ENCODE assay signal across 13 cellular contexts in the genomic region with DNA sequence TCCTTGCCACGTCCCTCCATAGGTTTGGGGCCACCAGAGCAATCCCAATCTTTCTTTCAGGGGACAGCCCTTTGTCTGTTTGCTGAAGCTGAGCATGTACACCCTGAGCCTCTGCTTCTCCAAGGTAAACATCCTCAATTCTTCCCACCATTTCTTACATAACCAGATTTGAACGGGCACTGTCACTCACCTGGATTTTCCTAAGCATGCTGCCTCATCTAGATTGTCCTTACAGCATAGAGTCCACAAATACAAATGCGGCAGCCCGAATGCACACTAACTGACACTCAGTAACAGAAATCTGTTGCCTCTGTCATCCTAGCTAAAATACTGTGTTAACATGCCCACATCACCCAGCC.
"Had no signal": no experiment of that assay in that cellular context is flagged by ENCODE, and none has a peak within 500 bp of the region (broad histone marks: within the 10 kb centered on the region; RNA-seq: fewer than 3 reads in every experiment).

No MANE protein-coding gene starts in this region.

- H3K36me3 Mint-ChIP-seq: stimulated activated effector memory CD8-positive, alpha-beta T cell treated with anti-CD3 and anti-CD28 coated beads, Interleukin-12 subunit alpha, Interleukin-12 subunit beta, amount 100 ng/mL, for 72 hours had no signal

- H3K27me3 Mint-ChIP-seq: activated CD4-positive, alpha-beta memory T cell treated with anti-CD3 and anti-CD28 coated beads, Interleukin-2, amount 10 ng/mL, durations not matched to agents 7 days and 5 days had no signal

- H3K36me3 ChIP-seq: gastrocnemius medialis, lower lobe of right lung, ovary, WERI-Rb-1 had no signal

- H3K4me1 Mint-ChIP-seq: activated CD4-positive, alpha-beta memory T cell treated with anti-CD3 and anti-CD28 coated beads, Interleukin-2, amount 10 ng/mL, durations not matched to agents 7 days and 5 days; stimulated activated effector memory CD8-positive, alpha-beta T cell treated with anti-CD3 and anti-CD28 coated beads, Interleukin-12 subunit alpha, Interleukin-12 subunit beta, amount 100 ng/mL, for 72 hours had no signal

- H3K9me3 ChIP-seq: gastrocnemius medialis, lower lobe of right lung, ovary had no signal

- H3K4me3 ChIP-seq: dorsolateral prefrontal cortex, gastrocnemius medialis, lower lobe of right lung, ovary had no signal

- H3K27ac Mint-ChIP-seq: activated CD4-positive, alpha-beta memory T cell treated with anti-CD3 and anti-CD28 coated beads, Interleukin-2, amount 10 ng/mL, durations not matched to agents 7 days and 5 days; stimulated activated effector memory CD8-positive, alpha-beta T cell treated with anti-CD3 and anti-CD28 coated beads, Interleukin-12 subunit alpha, Interleukin-12 subunit beta, amount 100 ng/mL, for 72 hours; T-helper 1 cell treated with Interleukin-12 subunit alpha and Interleukin-12 subunit beta and Interleukin-4 antibody, amounts not matched to agents 30 μg/mL and 1 μg/mL, for 36 hours had no signal

- H3K27ac ChIP-seq: lower lobe of right lung, ovary had no signal

- DNase-seq: activated CD4-positive, alpha-beta memory T cell treated with anti-CD3 and anti-CD28 coated beads, Interleukin-2, amount 10 ng/mL, durations not matched to agents 7 days and 5 days; activated CD4-positive, alpha-beta T cell treated with anti-CD3 and anti-CD28 coated beads for 4 hours; activated effector memory CD4-positive, alpha-beta T cell treated with Interleukin-2 at 50 U/mL for 16 hours; activated naive CD4-positive, alpha-beta T cell treated with anti-CD3 and anti-CD28 coated beads, Interleukin-2, amount 50 U/mL, for 16 hours; activated T-cell treated with anti-CD3 and anti-CD28 coated beads, Interleukin-2, amount 50 U/mL, for 4 hours; dorsolateral prefrontal cortex; erythroblast; lower lobe of right lung had no signal

- H3K4me1 ChIP-seq: lower lobe of right lung had no signal

- H3K4me3 Mint-ChIP-seq: activated CD4-positive, alpha-beta memory T cell treated with anti-CD3 and anti-CD28 coated beads, Interleukin-2, amount 10 ng/mL, durations not matched to agents 7 days and 5 days; activated T-cell treated with anti-CD3 and anti-CD28 coated beads, Interleukin-2, amount 50 U/mL, for 4 hours; stimulated activated effector memory CD8-positive, alpha-beta T cell treated with anti-CD3 and anti-CD28 coated beads, Interleukin-12 subunit alpha, Interleukin-12 subunit beta, amount 100 ng/mL, for 72 hours; T-helper 1 cell treated with Interleukin-12 subunit alpha and Interleukin-12 subunit beta and Interleukin-4 antibody, amounts not matched to agents 30 μg/mL and 1 μg/mL, for 36 hours had no signal

- H3K27me3 ChIP-seq: dorsolateral prefrontal cortex, gastrocnemius medialis, ovary had no signal
